In genomic region chr17:55661359-55661758, GRCh38 we compare ENCODE assay signal across 1 cellular context.
TF ChIP-seq lines count a peak whose summit lies in the region.

No MANE protein-coding gene starts in this region.

TF ChIP-seq in endothelial cell of umbilical vein, 7 proteins besides CTCF, POLR2A, EP300 and RAD21:
- TF ChIP-seq JUN (IDR thresholded peaks at IDR 0.05; ENCODE audit: borderline replicate concordance, insufficient read depth, insufficient read length, low read depth) (no peak), FOS (IDR thresholded peaks at IDR 0.05; ENCODE audit: borderline replicate concordance, insufficient read depth, low read length) (no peak), EZH2 (IDR thresholded peaks at IDR 0.05; ENCODE audit: borderline replicate concordance, low read depth, low read length, severe bottlenecking) (no peak), POLR2AphosphoS5 (IDR thresholded peaks at IDR 0.05; ENCODE audit: insufficient read depth, low read depth, low read length) (no peak), MYC (IDR thresholded peaks at IDR 0.05; ENCODE audit: low read depth, low read length) (no peak), MAX (IDR thresholded peaks at IDR 0.05; ENCODE audit: insufficient read depth, insufficient read length) (no peak), GATA2 (IDR thresholded peaks at IDR 0.05; ENCODE audit: insufficient read depth, insufficient read length, low read depth, low read length) (no peak)
